Comparison of ENCODE assay signal across 8 cellular contexts in genomic region chr7:44573464-44574285, GRCh38. TPM values are rescaled to one million over a fixed set of nuclear protein-coding genes. Genes with fewer than 3 reads are reported as not detected.
DNase-seq lines count a peak whose midpoint lies in the region; ATAC-seq and TF ChIP-seq lines count a peak whose summit lies in the region.

DDX56 (minus strand) TSS chr7:44573908; CDS start chr7:44573895, 13 bp downstream.

- H3K36me3 ChIP-seq in Panc1 (ENCODE audit: control insufficient read depth, insufficient read depth, low read length) (peaks cover 34% of the 10 kb centered on the region), esophagus muscularis mucosa (peaks cover 44 to 76% (median 63%) of the 10 kb centered on the region in 4 donors), muscle layer of duodenum (ENCODE audit: control insufficient read depth in 1 of 2, insufficient read depth in 2 of 2, low read length in 2 of 2) (peaks cover 40 to 52% of the 10 kb centered on the region in 2 donors)

- POLR2A ChIA-PET in Panc1 (lab: Charles Lee), result interaction anchor here (0.6 to 1.0 kb wide), 7 partner anchors 9 to 1686 kb away, joined by 3 to 7 read pairs (median 3); partner anchors contain the start of gene TMED4

- TF ChIP-seq POLR2A in esophagus muscularis mucosa (IDR thresholded peaks at IDR 0.05; ENCODE audit: low read depth), result peak; percentile 83

- DNase-seq in DMS53 (lab: John Stamatoyannopoulos, UW) (peak; percentile 98), KG1 (lab: John Stamatoyannopoulos, UW) (peak; percentile 87), Panc1 (ENCODE audit: low read depth, low spot score) (peak; percentile 83), esophagus muscularis mucosa (ENCODE audit: extremely low spot score) (peak; percentile 98)
- DNase-seq in activated T-cell treated with anti-CD3 and anti-CD28 coated beads, Interleukin-2, amount 50 U/mL, for 4 hours, result peak; percentile 90
- DNase-seq in stimulated activated CD8-positive, alpha-beta memory T cell treated with anti-CD3 and anti-CD28 coated beads, Interleukin-7, amount 100 ng/mL, for 4 hours (ENCODE audit: low read depth in 2 of 2), result peak; percentile 89 to 90

- no peaks in the 10 kb centered on the region for H3K27me3 Mint-ChIP-seq in activated T-cell treated with anti-CD3 and anti-CD28 coated beads, Interleukin-2, amount 50 U/mL, for 4 hours (ENCODE audit: low read depth)

- H3K36me3 Mint-ChIP-seq in activated T-cell treated with anti-CD3 and anti-CD28 coated beads, Interleukin-2, amount 50 U/mL, for 4 hours (ENCODE audit: insufficient read depth), result peaks cover 44% of the 10 kb centered on the region

- CTCF ChIA-PET in Panc1 (lab: Charles Lee), result no interaction called here

- TF ChIP-seq CTCF in Panc1 (IDR thresholded peaks at IDR 0.05) (no peak), esophagus muscularis mucosa (IDR thresholded peaks at IDR 0.05) (no peak)

- no peaks in the 10 kb centered on the region for H3K9me3 Mint-ChIP-seq in activated T-cell treated with anti-CD3 and anti-CD28 coated beads, Interleukin-2, amount 50 U/mL, for 4 hours

- H3K4me1 ChIP-seq in Panc1 (ENCODE audit: control insufficient read depth, insufficient read depth, low read length), result peaks cover 17% of the 10 kb centered on the region
- H3K4me1 ChIP-seq in esophagus muscularis mucosa, result peaks cover 20 to 37% (median 26%) of the 10 kb centered on the region in 4 donors
- H3K4me1 ChIP-seq in muscle layer of duodenum (ENCODE audit: control insufficient read depth in 1 of 2, insufficient read depth in 2 of 2, low read length in 2 of 2), result peaks cover 9 to 24% of the 10 kb centered on the region in 2 donors

- in situ Hi-C loops in Panc1 (cut with HindIII; ENCODE audit: low pct_unique_long_range_greater_than_20kb, low sequenced_read_pairs), result no loop called here

- H3K4me3 Mint-ChIP-seq in activated T-cell treated with anti-CD3 and anti-CD28 coated beads, Interleukin-2, amount 50 U/mL, for 4 hours, result peak within 1 kb of the TSS; percentile 97

- no TSS peak for BruUV-seq in Panc1 (replicated peaks; lab: Mats Ljungman, UMichigan)

- H3K4me1 Mint-ChIP-seq in activated T-cell treated with anti-CD3 and anti-CD28 coated beads, Interleukin-2, amount 50 U/mL, for 4 hours (ENCODE audit: low read depth), result peaks cover 31% of the 10 kb centered on the region

- ATAC-seq in GM21723 (IDR thresholded peaks at IDR 0.05; ENCODE audit: unreplicated experiment) (peak; percentile 94), Panc1 (peak; percentile 98)
- peak; percentile 97 to 98 for ATAC-seq in activated T-cell treated with anti-CD3 and anti-CD28 coated beads, Interleukin-2, amount 50 U/mL, for 4 hours

- intact Hi-C loops in Panc1 (cut with micrococcal nuclease; ENCODE audit: unreplicated experiment) (no loop called here), esophagus muscularis mucosa (cut with DNase I) (no loop called here)

- H3K9me3 ChIP-seq in Panc1 (ENCODE audit: control insufficient read depth, insufficient read depth, low read depth, low read length) (no peaks in the 10 kb centered on the region), esophagus muscularis mucosa (no peaks in the 10 kb centered on the region), muscle layer of duodenum (ENCODE audit: control insufficient read depth in 1 of 2, low read length in 2 of 2) (no peaks in the 10 kb centered on the region)

- no peak for TF ChIP-seq EP300 in esophagus muscularis mucosa (IDR thresholded peaks at IDR 0.05)

- peak within 1 kb of the TSS; percentile 96 for H3K27ac ChIP-seq in Panc1 (ENCODE audit: low read length)
- peak within 1 kb of the TSS; percentile 79 to 93 (median 86) for H3K27ac ChIP-seq in esophagus muscularis mucosa (replicated peaks in 1 of 4)
- H3K27ac ChIP-seq in muscle layer of duodenum (ENCODE audit: low read length), result peak within 1 kb of the TSS; percentile 86

- WGBS in esophagus muscularis mucosa, result 0% methylated on average over 27 of the region's 74 CpGs

- H3K27me3 ChIP-seq in Panc1 (ENCODE audit: control insufficient read depth, insufficient read depth, low read length), result no peaks in the 10 kb centered on the region
- H3K27me3 ChIP-seq in esophagus muscularis mucosa, result no peaks in the 10 kb centered on the region
- H3K27me3 ChIP-seq in muscle layer of duodenum (ENCODE audit: low read depth, low read length), result no peaks in the 10 kb centered on the region

- H3K4me3 ChIP-seq in Panc1 (ENCODE audit: low read depth in 2 of 2, low read length in 2 of 2), result peak within 1 kb of the TSS; percentile 91 to 94
- H3K4me3 ChIP-seq in esophagus muscularis mucosa, result peak within 1 kb of the TSS; percentile 66 to 82 (median 70)
- peak within 1 kb of the TSS; percentile 89 to 99 for H3K4me3 ChIP-seq in muscle layer of duodenum (ENCODE audit: low read depth in 1 of 2, low read length in 2 of 2)

RNA-seq across cellular contexts. Expression of gene DDX56, which starts in this region (rescaled TPM):
- total RNA-seq in Panc1 (2021; ENCODE audit: unreplicated experiment) (147 TPM), esophagus muscularis mucosa (10 to 100 TPM; 35.3 to 54.2 (median 49.4) TPM)
- polyA plus RNA-seq in Panc1 (2012; ENCODE audit: insufficient read length), result 124 TPM
- total RNA-seq in activated T-cell treated with anti-CD3 and anti-CD28 coated beads, Interleukin-2, amount 50 U/mL, for 4 hours, result 100 to 1,000 TPM; 224 to 239 (median 224) TPM

Comparison
In these comparisons a context has a peak if more than half of its experiments do, and no peak if none do; other contexts are left out.
1. Peak in every context shown above with its lines: DNase-seq, ATAC-seq, H3K4me3 ChIP-seq and H3K27ac ChIP-seq.